In genomic region chr22:49525776-49526535, GRCh38 we compare ENCODE assay signal across 3 cellular contexts.
TF ChIP-seq lines count a peak whose summit lies in the region.

No MANE protein-coding gene starts in this region.

TF ChIP-seq in liver, 16 proteins besides CTCF, POLR2A, EP300 and RAD21 (continued from another document):
- TF ChIP-seq REST (IDR thresholded peaks at IDR 0.05) = no peak
- TF ChIP-seq TAF1 (conservative IDR thresholded peaks at IDR 0.05) = no peak
- no peak for TF ChIP-seq JUND (IDR thresholded peaks at IDR 0.05)
- TF ChIP-seq FOXA1 (IDR thresholded peaks at IDR 0.05) = no peak
- TF ChIP-seq ATF3 (IDR thresholded peaks at IDR 0.05) = no peak
- peak; percentile 19 for TF ChIP-seq SP1 (IDR thresholded peaks at IDR 0.05)
- no peak for TF ChIP-seq EGR1 (IDR thresholded peaks at IDR 0.05; ENCODE audit: low read depth in 2 of 2)

TF ChIP-seq in HepG2, 621 proteins besides CTCF, POLR2A, EP300 and RAD21 (continued from another document):
- TF ChIP-seq ZBTB3 (CRISPR knock-in tag; IDR thresholded peaks at IDR 0.05; ENCODE audit: borderline replicate concordance, low read depth) = no peak
- no peak for TF ChIP-seq SRSF9 (IDR thresholded peaks at IDR 0.05; ENCODE audit: borderline replicate concordance, insufficient read depth, low read depth, low read length, poor library complexity, severe bottlenecking)
- TF ChIP-seq ZNF576 (CRISPR knock-in tag; IDR thresholded peaks at IDR 0.05) = no peak
- no peak for TF ChIP-seq PHB2 (IDR thresholded peaks at IDR 0.05; ENCODE audit: partially characterized antibody)

TF ChIP-seq in WTC11, 78 proteins besides CTCF, POLR2A, EP300 and RAD21 (continued from another document):
- TF ChIP-seq ATF2 (CRISPR knock-in tag; IDR thresholded peaks at IDR 0.05; ENCODE audit: borderline replicate concordance, low read depth) (no peak), E2F5 (CRISPR knock-in tag; IDR thresholded peaks at IDR 0.05) (no peak), ZNF425 (CRISPR knock-in tag; conservative IDR thresholded peaks at IDR 0.05) (no peak), SMAD4 (CRISPR knock-in tag; IDR thresholded peaks at IDR 0.05) (no peak), NFYB (CRISPR knock-in tag; conservative IDR thresholded peaks at IDR 0.05; ENCODE audit: low read depth) (no peak), ZNF416 (CRISPR knock-in tag; IDR thresholded peaks at IDR 0.05) (no peak), FOXK1 (CRISPR knock-in tag; IDR thresholded peaks at IDR 0.05) (no peak), ZNF138 (CRISPR knock-in tag; conservative IDR thresholded peaks at IDR 0.05) (no peak), EMX1 (CRISPR knock-in tag; IDR thresholded peaks at IDR 0.05) (no peak), NR1H2 (CRISPR knock-in tag; IDR thresholded peaks at IDR 0.05) (no peak), ZNF317 (CRISPR knock-in tag; IDR thresholded peaks at IDR 0.05; ENCODE audit: borderline replicate concordance, low read depth) (no peak)
